In genomic region chr19:3694361-3695123, GRCh38 we compare ENCODE assay signal across 19 cellular contexts.
"Had no signal": no experiment of that assay in that cellular context is flagged by ENCODE, and none has a peak within 500 bp of the region (broad histone marks: within the 10 kb centered on the region; RNA-seq: fewer than 3 reads in every experiment).

No MANE protein-coding gene starts in this region.

- ATAC-seq: activated CD4-positive, alpha-beta T cell treated with anti-CD3 and anti-CD28 coated beads for 36 hours; effector memory CD8-positive, alpha-beta T cell; left lobe of liver; naive thymus-derived CD8-positive, alpha-beta T cell; T-cell had no signal

- H3K4me3 ChIP-seq: right atrium auricular region, suprapubic skin had no signal

- H3K9me3 ChIP-seq: right atrium auricular region, suprapubic skin had no signal

- H3K36me3 ChIP-seq: suprapubic skin had no signal

- H3K4me3 Mint-ChIP-seq: activated CD4-positive, alpha-beta memory T cell treated with anti-CD3 and anti-CD28 coated beads, Interleukin-2, amount 10 ng/mL, durations not matched to agents 7 days and 5 days; activated CD4-positive, alpha-beta T cell treated with anti-CD3 and anti-CD28 coated beads for 36 hours; activated naive CD8-positive, alpha-beta T cell; brain; effector memory CD8-positive, alpha-beta T cell; stimulated activated naive CD8-positive, alpha-beta T cell treated with anti-CD3 and anti-CD28 coated beads, Interleukin-15, Interleukin-2, amounts not matched to agents 100 ng/mL and 50 ng/mL, for 24 hours; T-cell had no signal

- H3K27ac Mint-ChIP-seq: activated CD4-positive, alpha-beta memory T cell treated with anti-CD3 and anti-CD28 coated beads, Interleukin-2, amount 10 ng/mL, durations not matched to agents 7 days and 5 days; activated CD4-positive, alpha-beta T cell treated with anti-CD3 and anti-CD28 coated beads for 36 hours; activated naive CD8-positive, alpha-beta T cell; effector memory CD8-positive, alpha-beta T cell; stimulated activated naive CD8-positive, alpha-beta T cell treated with anti-CD3 and anti-CD28 coated beads, Interleukin-15, Interleukin-2, amounts not matched to agents 100 ng/mL and 50 ng/mL, for 24 hours; T-cell had no signal

- H3K27me3 ChIP-seq: right atrium auricular region, suprapubic skin had no signal

- DNase-seq: activated CD4-positive, alpha-beta memory T cell treated with anti-CD3 and anti-CD28 coated beads, Interleukin-2, amount 10 ng/mL, durations not matched to agents 7 days and 5 days; activated CD4-positive, alpha-beta T cell treated with anti-CD3 and anti-CD28 coated beads for 36 hours; activated effector memory CD4-positive, alpha-beta T cell treated with anti-CD3 and anti-CD28 coated beads, Interleukin-2, amount 50 U/mL, for 16 hours; activated T-cell treated with anti-CD3 and anti-CD28 coated beads, Interleukin-2, amount 50 U/mL, for 48 hours; amniotic stem cell; central memory CD4-positive, alpha-beta T cell; effector memory CD8-positive, alpha-beta T cell; hippocampal formation; mammary epithelial cell; naive thymus-derived CD8-positive, alpha-beta T cell; posterior cingulate gyrus; T-cell; T-helper 9 cell had no signal

- H3K36me3 Mint-ChIP-seq: activated naive CD8-positive, alpha-beta T cell; T-cell had no signal

- H3K27me3 Mint-ChIP-seq: activated CD4-positive, alpha-beta T cell treated with anti-CD3 and anti-CD28 coated beads for 36 hours; activated naive CD8-positive, alpha-beta T cell; effector memory CD8-positive, alpha-beta T cell; naive thymus-derived CD8-positive, alpha-beta T cell; stimulated activated naive CD8-positive, alpha-beta T cell treated with anti-CD3 and anti-CD28 coated beads, Interleukin-15, Interleukin-2, amounts not matched to agents 100 ng/mL and 50 ng/mL, for 24 hours; T-cell had no signal

- H3K27ac ChIP-seq: suprapubic skin had no signal

- H3K9me3 Mint-ChIP-seq: activated CD4-positive, alpha-beta memory T cell treated with anti-CD3 and anti-CD28 coated beads, Interleukin-2, amount 10 ng/mL, durations not matched to agents 7 days and 5 days; effector memory CD8-positive, alpha-beta T cell; T-cell had no signal
